10 cellular contexts compared by ENCODE assay signal in genomic region chr18:36411745-36412168, GRCh38.
DNase-seq lines count a peak whose midpoint lies in the region; ATAC-seq lines count a peak whose summit lies in the region.
"Had no signal": no experiment of that assay in that cellular context is flagged by ENCODE, and none has a peak within 500 bp of the region (broad histone marks: within the 10 kb centered on the region; RNA-seq: fewer than 3 reads in every experiment).

No MANE protein-coding gene starts in this region.

- no peak overlapping the region for H3K4me3 Mint-ChIP-seq in activated T-cell treated with anti-CD3 and anti-CD28 coated beads, Interleukin-2, amount 50 U/mL, for 72 hours
- H3K4me3 Mint-ChIP-seq: activated naive CD4-positive, alpha-beta T cell treated with anti-CD3 and anti-CD28 coated beads, Interleukin-2, amount 50 U/mL, for 24 hours had no signal

- DNase-seq in DMS53 (lab: John Stamatoyannopoulos, UW) (peak; percentile 74), HT1080 (ENCODE audit: low read depth) (peak; percentile 65), SW 1271 (lab: John Stamatoyannopoulos, UW) (peak; percentile 16 to 41), islet precursor cell (peak; percentile 67), nucleus accumbens (lab: John Stamatoyannopoulos, UW) (no peak), NCI-H345 (lab: John Stamatoyannopoulos, UW) (no peak)
- DNase-seq in activated T-cell treated with anti-CD3 and anti-CD28 coated beads, Interleukin-2, amount 50 U/mL, for 72 hours, result no peak
- DNase-seq in NK-92 treated with Interleukin-12 subunit alpha and Interleukin-12 subunit beta, amount 100 ng/mL, for 24 hours (lab: John Stamatoyannopoulos, UW), result no peak
- DNase-seq: naive B cell had no signal

- peaks cover 4% of the 10 kb centered on the region for H3K27me3 Mint-ChIP-seq in activated T-cell treated with anti-CD3 and anti-CD28 coated beads, Interleukin-2, amount 50 U/mL, for 72 hours (ENCODE audit: low read depth)

- ATAC-seq in activated T-cell treated with anti-CD3 and anti-CD28 coated beads, Interleukin-2, amount 50 U/mL, for 72 hours (replicated peaks in 1 of 2), result no peak

- no peaks in the 10 kb centered on the region for H3K9me3 Mint-ChIP-seq in activated T-cell treated with anti-CD3 and anti-CD28 coated beads, Interleukin-2, amount 50 U/mL, for 72 hours
- H3K9me3 Mint-ChIP-seq: activated naive CD4-positive, alpha-beta T cell treated with anti-CD3 and anti-CD28 coated beads, Interleukin-2, amount 50 U/mL, for 24 hours; naive B cell had no signal

- no peak overlapping the region for H3K27ac Mint-ChIP-seq in activated T-cell treated with anti-CD3 and anti-CD28 coated beads, Interleukin-2, amount 50 U/mL, for 72 hours
- H3K27ac Mint-ChIP-seq: activated naive CD4-positive, alpha-beta T cell treated with anti-CD3 and anti-CD28 coated beads, Interleukin-2, amount 50 U/mL, for 24 hours; naive B cell had no signal

- H3K4me1 Mint-ChIP-seq in activated T-cell treated with anti-CD3 and anti-CD28 coated beads, Interleukin-2, amount 50 U/mL, for 72 hours (ENCODE audit: low read depth), result no peaks in the 10 kb centered on the region
- H3K4me1 Mint-ChIP-seq: activated naive CD4-positive, alpha-beta T cell treated with anti-CD3 and anti-CD28 coated beads, Interleukin-2, amount 50 U/mL, for 24 hours; naive B cell had no signal

- no peaks in the 10 kb centered on the region for H3K36me3 Mint-ChIP-seq in activated T-cell treated with anti-CD3 and anti-CD28 coated beads, Interleukin-2, amount 50 U/mL, for 72 hours (ENCODE audit: insufficient read depth in 2 of 2)
- H3K36me3 Mint-ChIP-seq: activated naive CD4-positive, alpha-beta T cell treated with anti-CD3 and anti-CD28 coated beads, Interleukin-2, amount 50 U/mL, for 24 hours; naive B cell had no signal

Comparison
In these comparisons a context has a peak if more than half of its experiments do, and no peak if none do; other contexts are left out.
1. DNase-seq: peak in DMS53 (single experiment), HT1080 (single experiment), SW 1271 (2 of 2) and islet precursor cell (single experiment); none in nucleus accumbens (0 of 56), NCI-H345 (single experiment), activated T-cell treated with anti-CD3 and anti-CD28 coated beads, Interleukin-2, amount 50 U/mL, for 72 hours (0 of 2) and NK-92 treated with Interleukin-12 subunit alpha and Interleukin-12 subunit beta, amount 100 ng/mL, for 24 hours (single experiment).